20 cellular contexts compared by ENCODE assay signal in the genomic region with DNA sequence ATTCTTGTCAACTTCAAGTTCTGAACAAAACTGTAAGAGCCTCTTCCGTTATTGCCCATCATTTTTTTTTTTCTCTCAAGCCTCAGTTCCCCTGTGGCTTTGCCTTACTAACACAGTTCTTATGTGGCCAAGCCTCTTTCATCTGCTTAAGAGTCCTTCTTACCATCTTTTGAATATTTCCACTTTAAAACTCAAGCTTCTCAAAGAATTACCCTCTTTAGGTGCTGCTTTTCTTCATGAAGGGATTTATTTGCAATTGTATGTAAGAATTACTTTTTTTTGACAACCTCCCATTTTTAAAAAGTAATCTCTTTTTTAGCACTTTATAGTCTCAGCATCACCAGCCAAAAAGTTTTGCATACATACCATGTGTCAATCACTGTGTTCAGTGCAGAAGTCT.
DNase-seq lines count a peak whose midpoint lies in the region; ATAC-seq, FAIRE-seq and TF ChIP-seq lines count a peak whose summit lies in the region.
"Had no signal": no experiment of that assay in that cellular context is flagged by ENCODE, and none has a peak within 500 bp of the region (broad histone marks: within the 10 kb centered on the region; RNA-seq: fewer than 3 reads in every experiment).

No MANE protein-coding gene starts in this region.

- TF ChIP-seq POLR2A in GM12878 (IDR thresholded peaks at IDR 0.05; ENCODE audit: low read depth, low read length) = no peak

- no peak for TF ChIP-seq EP300 in GM12878 (IDR thresholded peaks at IDR 0.05; ENCODE audit: borderline replicate concordance in 1 of 2, control insufficient read depth in 1 of 2, low read depth in 2 of 2, low read length in 2 of 2)

- H3K27ac Mint-ChIP-seq in GM23338 = no peak overlapping the region
- H3K27ac Mint-ChIP-seq: CD4-positive, alpha-beta T cell; CD8-positive, alpha-beta T cell had no signal

- H3K9me2 ChIP-seq in Karpas-422 (replicated peaks; ENCODE audit: insufficient read depth, low read length) (no peaks in the 10 kb centered on the region), PC-9 (ENCODE audit: insufficient read depth) (no peaks in the 10 kb centered on the region; the same call in 1 of the 2 replicates), GM23338 (ENCODE audit: insufficient read depth) (0 out of 2 replicates have a peak, but pooled peaks cover 3% of the 10 kb centered on the region)

- TF ChIP-seq RAD21 in GM12878 (IDR thresholded peaks at IDR 0.05; ENCODE audit: insufficient read depth, low read depth, low read length) = no peak

- RAD21 ChIA-PET in GM12878 (lab: Charles Lee; ENCODE audit: unreplicated experiment) = no interaction called here

- H3K4me3 Mint-ChIP-seq in GM23338 = no peak overlapping the region
- H3K4me3 Mint-ChIP-seq: CD4-positive, alpha-beta T cell; CD8-positive, alpha-beta T cell had no signal

- peak; percentile 94 for DNase-seq in Karpas-422
- DNase-seq in GM12878 (ENCODE audit: low read depth, low spot score) = no peak
- no peak for DNase-seq in PC-9
- no peak for DNase-seq in GM23338 (ENCODE audit: low spot score)
- DNase-seq: 8988T; ACHN; BE2C; Caco-2; Calu3; CD4-positive, alpha-beta T cell; CD8-positive, alpha-beta T cell; DMS79 treated with DMSO at 0.1 percent for 48 hours; GF-D8 had no signal

- in situ Hi-C loops in GM12878 (cut with MboI) = no loop called here

- peak overlapping the region; percentile 66 for H3K4me2 ChIP-seq in Karpas-422 (ENCODE audit: low read depth, low read length, poor library complexity, severe bottlenecking)
- H3K4me2 ChIP-seq in GM12878 (ENCODE audit: control insufficient read depth, insufficient read depth) = no peak overlapping the region
- no peak overlapping the region for H3K4me2 ChIP-seq in PC-9
- no peak overlapping the region for H3K4me2 ChIP-seq in GM23338

- H3K36me3 Mint-ChIP-seq in GM23338 (ENCODE audit: low read depth) = 0 out of 3 replicates have a peak, but pooled peaks cover 2% of the 10 kb centered on the region
- H3K36me3 Mint-ChIP-seq: CD8-positive, alpha-beta T cell had no signal

- H2AFZ ChIP-seq in Karpas-422 (ENCODE audit: low read length) (peak overlapping the region; percentile 56), GM12878 (ENCODE audit: control insufficient read depth, low read depth, low read length) (no peak overlapping the region), PC-9 (no peak overlapping the region), GM23338 (no peak overlapping the region)

- H3K9me3 ChIP-seq in Karpas-422 (ENCODE audit: low read length) (no peaks in the 10 kb centered on the region), GM12878 (replicated peaks; ENCODE audit: control insufficient read depth, insufficient read depth, low read length) (no peaks in the 10 kb centered on the region), PC-9 (ENCODE audit: insufficient read depth, low read depth) (no peaks in the 10 kb centered on the region)
- H3K9me3 ChIP-seq: BE2C; BLaER1 treated with 17β-estradiol and CSF1 and Interleukin-3, amounts not matched to agents 10 nM and 100 nM; Caco-2 had no signal

- no peaks in the 10 kb centered on the region for H3K36me3 ChIP-seq in Karpas-422 (ENCODE audit: insufficient read depth, low read length)
- H3K36me3 ChIP-seq in GM12878 (ENCODE audit: control insufficient read depth in 2 of 2, insufficient read depth in 2 of 2, low read length in 1 of 2) = no peaks in the 10 kb centered on the region
- H3K36me3 ChIP-seq in PC-9 (ENCODE audit: low read depth) = no peaks in the 10 kb centered on the region
- no peaks in the 10 kb centered on the region for H3K36me3 ChIP-seq in GM23338 (ENCODE audit: insufficient read depth)
- H3K36me3 ChIP-seq: BE2C; BLaER1 treated with 17β-estradiol and CSF1 and Interleukin-3, amounts not matched to agents 10 nM and 100 nM had no signal

- TF ChIP-seq CTCF in GM12878 (IDR thresholded peaks at IDR 0.05 in 2 of 3, conservative IDR thresholded peaks at IDR 0.05 in 1 of 3; ENCODE audit: control insufficient read depth in 2 of 3, extremely low read depth in 1 of 3, insufficient read depth in 1 of 3, low read depth in 3 of 3, low read length in 3 of 3) = no peak
- no peak for TF ChIP-seq CTCF in PC-9 (conservative IDR thresholded peaks at IDR 0.05)
- TF ChIP-seq CTCF in GM23338 (conservative IDR thresholded peaks at IDR 0.05; ENCODE audit: low read depth in 2 of 2) = no peak

- no peak for FAIRE-seq in GM12878 (lab: Jason Lieb, UNC)
- FAIRE-seq: A204.1, D721Med, G401.6, GM18507 had no signal

- H3K9me3 Mint-ChIP-seq in GM23338 = no peaks in the 10 kb centered on the region
- H3K9me3 Mint-ChIP-seq: CD8-positive, alpha-beta T cell had no signal

- CTCF ChIA-PET in GM12878 (lab: Yijun Ruan, JAX) (no interaction called here), PC-9 (lab: Charles Lee) (no interaction called here)

- H3K4me1 Mint-ChIP-seq in GM23338 = peaks cover 6% of the 10 kb centered on the region

- H3K4me1 ChIP-seq in Karpas-422 (ENCODE audit: low read length) (peaks cover 43% of the 10 kb centered on the region), GM12878 (ENCODE audit: control insufficient read depth, insufficient read depth, low read length) (no peaks in the 10 kb centered on the region), PC-9 (replicated peaks; ENCODE audit: insufficient read depth) (no peaks in the 10 kb centered on the region), GM23338 (ENCODE audit: insufficient read depth) (peaks cover 2% of the 10 kb centered on the region; the same call in 1 of the 2 replicates)
- H3K4me1 ChIP-seq: BE2C, Caco-2 had no signal

- H3K9ac ChIP-seq in Karpas-422 (ENCODE audit: low read length) (peak overlapping the region; percentile 32), GM12878 (ENCODE audit: control insufficient read depth, insufficient read depth, low read length) (no peak overlapping the region)
- H3K9ac ChIP-seq: BLaER1 treated with 17β-estradiol and CSF1 and Interleukin-3, amounts not matched to agents 10 nM and 100 nM had no signal

- H3K79me2 ChIP-seq in Karpas-422 (ENCODE audit: low read length) (no peaks in the 10 kb centered on the region), GM12878 (ENCODE audit: control insufficient read depth, insufficient read depth, low read length) (no peaks in the 10 kb centered on the region), PC-9 (ENCODE audit: low read depth) (no peaks in the 10 kb centered on the region), GM23338 (replicated peaks; ENCODE audit: insufficient read depth) (no peaks in the 10 kb centered on the region)

- POLR2A ChIA-PET in GM12878 (lab: Charles Lee) = no interaction called here
- POLR2A ChIA-PET in PC-9 (lab: Charles Lee; ENCODE audit: unreplicated experiment) = no interaction called here

- H3K27me3 ChIP-seq in Karpas-422 (ENCODE audit: low read length) (no peaks in the 10 kb centered on the region), GM12878 (replicated peaks in 1 of 2; ENCODE audit: control insufficient read depth in 2 of 2, insufficient read depth in 2 of 2, low read length in 1 of 2) (no peaks in the 10 kb centered on the region), PC-9 (ENCODE audit: insufficient read depth, low read depth) (no peaks in the 10 kb centered on the region), GM23338 (ENCODE audit: insufficient read depth) (no peaks in the 10 kb centered on the region)
- H3K27me3 ChIP-seq: BE2C; BLaER1 treated with 17β-estradiol and CSF1 and Interleukin-3, amounts not matched to agents 10 nM and 100 nM had no signal

- intact Hi-C loops in GM12878 (cut with micrococcal nuclease; ENCODE audit: unreplicated experiment) = no loop called here
- intact Hi-C loops in PC-9 (cut with micrococcal nuclease; ENCODE audit: unreplicated experiment) = no loop called here

- 89% methylated on average over 1 of the region's 1 CpG for WGBS in GM12878 (ENCODE audit: insufficient coverage, insufficient replicate concordance, low lambda C conversion rate, missing lambda C conversion rate)

- H3F3A ChIP-seq in PC-9 (ENCODE audit: insufficient read depth, low read depth) (no peaks in the 10 kb centered on the region), GM23338 (replicated peaks; ENCODE audit: low read depth) (no peaks in the 10 kb centered on the region)

- H4K20me1 ChIP-seq in Karpas-422 (ENCODE audit: insufficient read depth, low read depth, low read length) = no peaks in the 10 kb centered on the region
- H4K20me1 ChIP-seq in GM12878 (ENCODE audit: control insufficient read depth, insufficient read depth) = no peaks in the 10 kb centered on the region
- no peaks in the 10 kb centered on the region for H4K20me1 ChIP-seq in PC-9 (ENCODE audit: insufficient read depth)
- no peaks in the 10 kb centered on the region for H4K20me1 ChIP-seq in GM23338 (replicated peaks; ENCODE audit: insufficient read depth)
- H4K20me1 ChIP-seq: BLaER1 treated with 17β-estradiol and CSF1 and Interleukin-3, amounts not matched to agents 10 nM and 100 nM had no signal

- SMC1A ChIA-PET in GM12878 (lab: Charles Lee; ENCODE audit: uncharacterized antibody, unreplicated experiment) = interaction anchor here (0.6 kb wide), 1 partner anchor 189 kb away, joined by 3 read pairs; no protein-coding TSS in a partner anchor

- no peak for ATAC-seq in GM12878
- ATAC-seq in GM23338 = no peak
- ATAC-seq in HG03442 (IDR thresholded peaks at IDR 0.05; ENCODE audit: unreplicated experiment) = no peak
- ATAC-seq: CD8-positive, alpha-beta T cell had no signal

- BruUV-seq in GM12878 (replicated peaks; lab: Mats Ljungman, UMichigan) (no TSS peak), PC-9 (replicated peaks; lab: Mats Ljungman, UMichigan) (no TSS peak)

- H3K27ac ChIP-seq in Karpas-422 (ENCODE audit: low read length) (peak overlapping the region; percentile 86), GM12878 (ENCODE audit: control insufficient read depth, insufficient read depth) (no peak overlapping the region), PC-9 (no peak overlapping the region), GM23338 (ENCODE audit: low read depth) (no peak overlapping the region)
- H3K27ac ChIP-seq: BLaER1 treated with 17β-estradiol and CSF1 and Interleukin-3, amounts not matched to agents 10 nM and 100 nM; C4-2B had no signal

- no peaks in the 10 kb centered on the region for H3K27me3 Mint-ChIP-seq in GM23338 (ENCODE audit: insufficient read depth, low read depth, poor library complexity)
- H3K27me3 Mint-ChIP-seq: CD4-positive, alpha-beta T cell had no signal

- H3K4me3 ChIP-seq in Karpas-422 (ENCODE audit: low read length) (peak overlapping the region; percentile 47), GM12878 (no peak overlapping the region), PC-9 (no peak overlapping the region), GM23338 (no peak overlapping the region)
- H3K4me3 ChIP-seq: BLaER1 treated with 17β-estradiol and CSF1 and Interleukin-3, amounts not matched to agents 10 nM and 100 nM had no signal

TF ChIP-seq in GM23338, 12 proteins besides CTCF, POLR2A, EP300 and RAD21 (continues in another document):
- TF ChIP-seq JUNB (IDR thresholded peaks at IDR 0.05; ENCODE audit: unreplicated experiment) = no peak
- TF ChIP-seq STAT1 (IDR thresholded peaks at IDR 0.05; ENCODE audit: unreplicated experiment) = no peak
